ENCODE assay signal across 19 cellular contexts in genomic region chr6:4794140-4794707, GRCh38. TPM values are rescaled to one million over a fixed set of nuclear protein-coding genes. Genes with fewer than 3 reads are reported as not detected.
DNase-seq lines count a peak whose midpoint lies in the region; ATAC-seq and TF ChIP-seq lines count a peak whose summit lies in the region.
"Had no signal": no experiment of that assay in that cellular context is flagged by ENCODE, and none has a peak within 500 bp of the region (broad histone marks: within the 10 kb centered on the region; RNA-seq: fewer than 3 reads in every experiment).

No MANE protein-coding gene starts in this region.

- peak; percentile 57 for DNase-seq in OCI-M1 (lab: John Stamatoyannopoulos, UW)
- DNase-seq in head of caudate nucleus: peak in 23 of 42 donors; percentile 15 to 69 (median 34)
- DNase-seq in osteoblast (ENCODE audit: insufficient read length, low spot score, missing footprints): peak; percentile 79
- no peak for DNase-seq in upper lobe of left lung
- no peak for DNase-seq in T-cell
- DNase-seq in GM03348 (ENCODE audit: low spot score): no peak
- DNase-seq: activated B cell treated with CpG ODN at 0.5 μM for 24 hours; activated naive CD4-positive, alpha-beta T cell; lower lobe of right lung; natural killer cell; NCI-H1048; Peyer's patch had no signal

- no peaks in the 10 kb centered on the region; the same call in 1 of the 2 replicates for H3K9me3 ChIP-seq in HUES6 (ENCODE audit: control insufficient read depth, insufficient read depth, low read depth, low read length)
- H3K9me3 ChIP-seq in osteoblast (ENCODE audit: low read depth, low read length): no peaks in the 10 kb centered on the region
- peaks cover 0 to 2% (median 0%) of the 10 kb centered on the region in 4 donors for H3K9me3 ChIP-seq in upper lobe of left lung
- H3K9me3 ChIP-seq: lower lobe of right lung, Peyer's patch had no signal

- H3K9ac ChIP-seq in HUES6 (ENCODE audit: low read length): no peak overlapping the region

- POLR2A ChIA-PET in T-cell (lab: Charles Lee): no interaction called here

- H3K4me1 ChIP-seq in HUES6 (ENCODE audit: control insufficient read depth, insufficient read depth, low read length) (peaks cover 20% of the 10 kb centered on the region), osteoblast (ENCODE audit: insufficient read depth, low read length) (no peaks in the 10 kb centered on the region), upper lobe of left lung (peaks cover 7 to 26% (median 11%) of the 10 kb centered on the region in 4 donors)
- H3K4me1 ChIP-seq: ascending aorta, lower lobe of right lung had no signal

- H3K9me3 Mint-ChIP-seq in T-cell: peaks cover 0 to 3% (median 0%) of the 10 kb centered on the region in 3 donors
- H3K9me3 Mint-ChIP-seq: activated B cell treated with CpG ODN at 0.5 μM for 24 hours; dendritic cell treated with granulocyte-macrophage colony-stimulating factor and Interleukin-4, amounts not matched to agents 40 ng/mL and 50 ng/mL, for 4 days; IgD-negative memory B cell; natural killer cell had no signal

- no peak for TF ChIP-seq EP300 in upper lobe of left lung (IDR thresholded peaks at IDR 0.05)

- H3K27me3 ChIP-seq in HUES6 (ENCODE audit: control insufficient read depth, insufficient read depth, low read length): no peaks in the 10 kb centered on the region
- H3K27me3 ChIP-seq in osteoblast (ENCODE audit: insufficient read depth, low read length): no peaks in the 10 kb centered on the region
- no peaks in the 10 kb centered on the region for H3K27me3 ChIP-seq in upper lobe of left lung
- H3K27me3 ChIP-seq: ascending aorta, esophagus muscularis mucosa, Peyer's patch had no signal

- peaks cover 37 to 61% (median 50%) of the 10 kb centered on the region in 3 donors for H3K4me1 Mint-ChIP-seq in T-cell

- H2AFZ ChIP-seq in osteoblast (ENCODE audit: low read length): peak overlapping the region; percentile 17

- no peak overlapping the region for H3K27ac Mint-ChIP-seq in T-cell
- H3K27ac Mint-ChIP-seq: activated B cell treated with CpG ODN at 0.5 μM for 24 hours; B cell; dendritic cell treated with granulocyte-macrophage colony-stimulating factor and Interleukin-4, amounts not matched to agents 40 ng/mL and 50 ng/mL, for 4 days; IgD-negative memory B cell; natural killer cell had no signal

- H3K36me3 ChIP-seq in HUES6 (ENCODE audit: control insufficient read depth, insufficient read depth, low read length): no peaks in the 10 kb centered on the region
- no peaks in the 10 kb centered on the region for H3K36me3 ChIP-seq in osteoblast (ENCODE audit: insufficient read depth, low read length)
- H3K36me3 ChIP-seq in upper lobe of left lung: no peaks in the 10 kb centered on the region
- H3K36me3 ChIP-seq: ascending aorta, esophagus muscularis mucosa, lower lobe of right lung, Peyer's patch had no signal

- H3K4me3 ChIP-seq in HUES6 (ENCODE audit: low read depth, low read length) (peak overlapping the region; percentile 31), osteoblast (ENCODE audit: insufficient read depth, low read length) (peak overlapping the region; percentile 16), upper lobe of left lung (no peak overlapping the region)
- H3K4me3 ChIP-seq: ascending aorta, esophagus muscularis mucosa, lower lobe of right lung, Peyer's patch had no signal

- TF ChIP-seq POLR2A in upper lobe of left lung (IDR thresholded peaks at IDR 0.05): no peak

- intact Hi-C loops in head of caudate nucleus (cut with DNase I): no loop called here

- no peak overlapping the region for H3K27ac ChIP-seq in HUES6 (ENCODE audit: low read depth, low read length)
- H3K27ac ChIP-seq in osteoblast (ENCODE audit: low read depth, low read length): no peak overlapping the region
- H3K27ac ChIP-seq in upper lobe of left lung: no peak overlapping the region
- H3K27ac ChIP-seq: ascending aorta, esophagus muscularis mucosa, lower lobe of right lung, Peyer's patch had no signal

- TF ChIP-seq CTCF in osteoblast (IDR thresholded peaks at IDR 0.05; ENCODE audit: extremely low read depth, low read depth, low read length): no peak
- no peak for TF ChIP-seq CTCF in upper lobe of left lung (IDR thresholded peaks at IDR 0.05)

- peaks cover 85% of the 10 kb centered on the region for H3K79me2 ChIP-seq in osteoblast (ENCODE audit: insufficient read depth, low read length)

- H3K4me3 Mint-ChIP-seq in T-cell: no peak overlapping the region
- H3K4me3 Mint-ChIP-seq: activated B cell treated with CpG ODN at 0.5 μM for 24 hours; B cell; dendritic cell treated with granulocyte-macrophage colony-stimulating factor and Interleukin-4, amounts not matched to agents 40 ng/mL and 50 ng/mL, for 4 days; natural killer cell had no signal

- 53 to 59% methylated on average over 15 of the region's 15 CpGs for WGBS in upper lobe of left lung, 2 donors

- peaks cover 24% of the 10 kb centered on the region for H4K20me1 ChIP-seq in osteoblast (ENCODE audit: insufficient read depth, low read length)

- ATAC-seq in upper lobe of left lung (ENCODE audit: low FRiP score in 2 of 2) (no peak), T-cell (replicated peaks in 1 of 4) (no peak), HG03565 (IDR thresholded peaks at IDR 0.05; ENCODE audit: unreplicated experiment) (no peak)
- ATAC-seq: lower lobe of right lung, natural killer cell had no signal

- no peaks in the 10 kb centered on the region for H3K27me3 Mint-ChIP-seq in T-cell
- H3K27me3 Mint-ChIP-seq: activated B cell treated with CpG ODN at 0.5 μM for 24 hours; B cell; dendritic cell treated with granulocyte-macrophage colony-stimulating factor and Interleukin-4, amounts not matched to agents 40 ng/mL and 50 ng/mL, for 4 days; IgD-negative memory B cell had no signal

- H3K36me3 Mint-ChIP-seq in T-cell: peaks cover 5% of the 10 kb centered on the region
- H3K36me3 Mint-ChIP-seq: natural killer cell had no signal

- CTCF ChIA-PET in T-cell (lab: Charles Lee): no interaction called here

- peak overlapping the region; percentile 20 for H3K4me2 ChIP-seq in osteoblast (ENCODE audit: insufficient read depth, low read length)

RNA-seq across cellular contexts. Expression of gene CDYL, which starts 18.0 kb away (rescaled TPM):
- total RNA-seq in osteoblast (84.0 and 106 TPM in 2 replicates), upper lobe of left lung (10 to 100 TPM; 17.6 to 48.9 (median 32.9) TPM), T-cell (10 to 100 TPM; 24.7 to 36.8 (median 30.2) TPM)

Comparison
In these comparisons a context has a peak if more than half of its experiments do, and no peak if none do; other contexts are left out.
1. H3K4me3 ChIP-seq: peak in HUES6 (single experiment) and osteoblast (single experiment); none in upper lobe of left lung (0 of 4).
2. DNase-seq: peak in OCI-M1 (single experiment), head of caudate nucleus (23 of 42) and osteoblast (single experiment); none in upper lobe of left lung (0 of 2), T-cell (0 of 34) and GM03348 (single experiment).